In the genomic region with DNA sequence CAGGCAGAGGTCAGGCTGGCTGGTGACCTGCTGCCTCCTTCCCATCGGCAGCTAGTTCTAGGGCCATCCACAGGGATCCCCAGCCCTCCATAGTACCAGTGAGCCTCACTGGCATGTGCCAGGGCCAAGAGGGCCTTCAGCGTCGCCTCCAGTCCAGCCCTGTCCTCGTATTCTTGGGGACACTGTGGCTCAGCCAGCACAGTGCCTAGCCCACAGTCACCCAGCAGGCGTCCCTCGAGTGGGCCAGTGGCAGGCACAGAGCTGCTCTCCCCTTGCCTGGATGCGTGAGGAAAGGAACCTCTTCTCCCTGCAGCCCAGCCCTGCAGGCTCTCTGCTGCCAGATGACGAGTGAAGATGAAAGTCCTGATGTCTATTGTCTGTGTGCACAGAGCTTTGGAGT, we compare ENCODE assay signal across 1 cellular context.
TF ChIP-seq lines count a peak whose summit lies in the region.

No MANE protein-coding gene starts in this region.

TF ChIP-seq in HepG2, 621 proteins besides CTCF, POLR2A, EP300 and RAD21:
- TF ChIP-seq NR2F6 (IDR thresholded peaks at IDR 0.05) (no peak), NR2F6 (CRISPR knock-in tag; IDR thresholded peaks at IDR 0.05) (no peak), AGO2 (optimal IDR thresholded peaks at IDR 0.05; ENCODE audit: low read depth, low read length) (peak; percentile 71), KLF11 (CRISPR knock-in tag; IDR thresholded peaks at IDR 0.05) (no peak), AKAP8 (CRISPR knock-in tag; IDR thresholded peaks at IDR 0.05) (0 out of 2 replicates have a peak, but pooled peaks have one; percentile 33), POLR2G (IDR thresholded peaks at IDR 0.05; ENCODE audit: low read depth, low read length) (0 out of 2 replicates have a peak, but pooled peaks have one; percentile 9), GPN1 (CRISPR knock-in tag; IDR thresholded peaks at IDR 0.05; ENCODE audit: borderline replicate concordance) (no peak), KDM1A (CRISPR knock-in tag; IDR thresholded peaks at IDR 0.05) (no peak), ZNF773 (CRISPR knock-in tag; IDR thresholded peaks at IDR 0.05; ENCODE audit: borderline replicate concordance) (no peak)
- TF ChIP-seq, protein P1, sequence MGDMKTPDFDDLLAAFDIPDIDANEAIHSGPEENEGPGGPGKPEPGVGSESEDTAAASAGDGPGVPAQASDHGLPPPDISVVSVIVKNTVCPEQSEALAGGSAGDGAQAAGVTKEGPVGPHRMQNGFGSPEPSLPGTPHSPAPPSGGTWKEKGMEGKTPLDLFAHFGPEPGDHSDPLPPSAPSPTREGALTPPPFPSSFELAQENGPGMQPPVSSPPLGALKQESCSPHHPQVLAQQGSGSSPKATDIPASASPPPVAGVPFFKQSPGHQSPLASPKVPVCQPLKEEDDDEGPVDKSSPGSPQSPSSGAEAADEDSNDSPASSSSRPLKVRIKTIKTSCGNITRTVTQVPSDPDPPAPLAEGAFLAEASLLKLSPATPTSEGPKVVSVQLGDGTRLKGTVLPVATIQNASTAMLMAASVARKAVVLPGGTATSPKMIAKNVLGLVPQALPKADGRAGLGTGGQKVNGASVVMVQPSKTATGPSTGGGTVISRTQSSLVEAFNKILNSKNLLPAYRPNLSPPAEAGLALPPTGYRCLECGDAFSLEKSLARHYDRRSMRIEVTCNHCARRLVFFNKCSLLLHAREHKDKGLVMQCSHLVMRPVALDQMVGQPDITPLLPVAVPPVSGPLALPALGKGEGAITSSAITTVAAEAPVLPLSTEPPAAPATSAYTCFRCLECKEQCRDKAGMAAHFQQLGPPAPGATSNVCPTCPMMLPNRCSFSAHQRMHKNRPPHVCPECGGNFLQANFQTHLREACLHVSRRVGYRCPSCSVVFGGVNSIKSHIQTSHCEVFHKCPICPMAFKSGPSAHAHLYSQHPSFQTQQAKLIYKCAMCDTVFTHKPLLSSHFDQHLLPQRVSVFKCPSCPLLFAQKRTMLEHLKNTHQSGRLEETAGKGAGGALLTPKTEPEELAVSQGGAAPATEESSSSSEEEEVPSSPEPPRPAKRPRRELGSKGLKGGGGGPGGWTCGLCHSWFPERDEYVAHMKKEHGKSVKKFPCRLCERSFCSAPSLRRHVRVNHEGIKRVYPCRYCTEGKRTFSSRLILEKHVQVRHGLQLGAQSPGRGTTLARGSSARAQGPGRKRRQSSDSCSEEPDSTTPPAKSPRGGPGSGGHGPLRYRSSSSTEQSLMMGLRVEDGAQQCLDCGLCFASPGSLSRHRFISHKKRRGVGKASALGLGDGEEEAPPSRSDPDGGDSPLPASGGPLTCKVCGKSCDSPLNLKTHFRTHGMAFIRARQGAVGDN (CRISPR knock-in tag; IDR thresholded peaks at IDR 0.05), result 0 out of 2 replicates have a peak, but pooled peaks have one; percentile 21
